Comparison of ENCODE assay signal across 22 cellular contexts in the genomic region with DNA sequence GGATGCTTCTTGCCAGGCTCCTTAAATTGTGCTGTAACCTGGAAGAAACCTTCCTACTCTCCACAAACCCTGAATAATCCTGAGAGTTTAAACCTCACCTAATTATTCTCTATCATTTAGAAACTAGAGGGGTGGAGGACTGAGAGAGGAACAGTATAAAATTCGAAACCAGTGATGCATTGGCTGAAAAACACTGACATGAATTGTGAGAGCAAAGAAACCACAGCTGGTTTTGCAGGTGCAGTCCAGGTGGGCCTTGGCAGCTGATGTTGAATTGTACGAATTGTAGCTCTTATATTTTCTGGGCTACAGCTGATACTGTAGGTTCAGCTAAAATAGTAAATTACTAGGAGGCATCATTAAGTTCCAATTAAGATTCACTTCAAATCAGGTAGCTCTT.
DNase-seq lines count a peak whose midpoint lies in the region; ATAC-seq and TF ChIP-seq lines count a peak whose summit lies in the region.
"Had no signal": no experiment of that assay in that cellular context is flagged by ENCODE, and none has a peak within 500 bp of the region (broad histone marks: within the 10 kb centered on the region; RNA-seq: fewer than 3 reads in every experiment).

No MANE protein-coding gene starts in this region.

- H3K27ac Mint-ChIP-seq in osteocyte (ENCODE audit: unreplicated experiment), result no peak overlapping the region
- H3K27ac Mint-ChIP-seq: activated CD4-positive, alpha-beta T cell treated with anti-CD3 and anti-CD28 coated beads, Interleukin-2, amount 10 ng/mL, durations not matched to agents 7 days and 5 days; activated CD8-positive, alpha-beta memory T cell treated with anti-CD3 and anti-CD28 coated beads, Interleukin-2, amount 10 ng/mL, durations not matched to agents 7 days and 5 days; activated naive CD4-positive, alpha-beta T cell treated with anti-CD3 and anti-CD28 coated beads for 36 hours had no signal

- no peak overlapping the region for H3K4me3 Mint-ChIP-seq in osteocyte (ENCODE audit: unreplicated experiment)
- H3K4me3 Mint-ChIP-seq: activated CD4-positive, alpha-beta T cell treated with anti-CD3 and anti-CD28 coated beads, Interleukin-2, amount 10 ng/mL, durations not matched to agents 7 days and 5 days; activated CD8-positive, alpha-beta memory T cell treated with anti-CD3 and anti-CD28 coated beads, Interleukin-2, amount 10 ng/mL, durations not matched to agents 7 days and 5 days; activated naive CD4-positive, alpha-beta T cell treated with anti-CD3 and anti-CD28 coated beads for 36 hours had no signal

- no peaks in the 10 kb centered on the region for H3K9me3 Mint-ChIP-seq in osteocyte (ENCODE audit: unreplicated experiment)

- H3K27me3 Mint-ChIP-seq in osteocyte (ENCODE audit: unreplicated experiment), result no peaks in the 10 kb centered on the region
- H3K27me3 Mint-ChIP-seq: activated CD4-positive, alpha-beta T cell treated with anti-CD3 and anti-CD28 coated beads, Interleukin-2, amount 10 ng/mL, durations not matched to agents 7 days and 5 days; activated CD8-positive, alpha-beta memory T cell treated with anti-CD3 and anti-CD28 coated beads, Interleukin-2, amount 10 ng/mL, durations not matched to agents 7 days and 5 days had no signal

- H3K36me3 Mint-ChIP-seq in osteocyte (ENCODE audit: unreplicated experiment), result no peaks in the 10 kb centered on the region
- H3K36me3 Mint-ChIP-seq: activated CD8-positive, alpha-beta memory T cell treated with anti-CD3 and anti-CD28 coated beads, Interleukin-2, amount 10 ng/mL, durations not matched to agents 7 days and 5 days had no signal

- DNase-seq in NCI-H1092 treated with DMSO at 0.1 percent for 48 hours (lab: John Stamatoyannopoulos, UW) (peak; percentile 27), NCI-H1092 (lab: John Stamatoyannopoulos, UW) (no peak), NCI-H1417 treated with DMSO at 0.1 percent for 48 hours (lab: John Stamatoyannopoulos, UW) (peak; percentile 38), RPMI8226 (peak; percentile 76), osteocyte (ENCODE audit: extremely low spot score, unreplicated experiment) (no peak), left colon (no peak)
- no peak for DNase-seq in stimulated activated CD8-positive, alpha-beta memory T cell treated with anti-CD3 and anti-CD28 coated beads, Interleukin-4, amount 100 ng/mL, for 48 hours
- DNase-seq: activated CD4-positive, alpha-beta T cell treated with anti-CD3 and anti-CD28 coated beads, Interleukin-2, amount 10 ng/mL, durations not matched to agents 7 days and 5 days; activated CD8-positive, alpha-beta memory T cell treated with anti-CD3 and anti-CD28 coated beads, Interleukin-2, amount 10 ng/mL, durations not matched to agents 7 days and 5 days; activated naive CD4-positive, alpha-beta T cell treated with anti-CD3 and anti-CD28 coated beads for 36 hours; effector memory CD4-positive, alpha-beta T cell; EL; erythroblast; heart right ventricle; mesenchymal stem cell; MG63; NCI-H187 treated with DMSO at 0.1 percent for 48 hours; NCI-H524; stomach; transverse colon; WERI-Rb-1 had no signal

- peak; percentile 64 for ATAC-seq in HG03025 (IDR thresholded peaks at IDR 0.05; ENCODE audit: low FRiP score, unreplicated experiment)
- ATAC-seq in left colon, result no peak
- ATAC-seq: activated CD8-positive, alpha-beta memory T cell treated with anti-CD3 and anti-CD28 coated beads, Interleukin-2, amount 10 ng/mL, durations not matched to agents 7 days and 5 days; heart right ventricle had no signal

- TF ChIP-seq CTCF in osteocyte (IDR thresholded peaks at IDR 0.05), result no peak

- H3K4me1 Mint-ChIP-seq in osteocyte (ENCODE audit: unreplicated experiment), result no peaks in the 10 kb centered on the region
- H3K4me1 Mint-ChIP-seq: activated CD4-positive, alpha-beta T cell treated with anti-CD3 and anti-CD28 coated beads, Interleukin-2, amount 10 ng/mL, durations not matched to agents 7 days and 5 days; activated CD8-positive, alpha-beta memory T cell treated with anti-CD3 and anti-CD28 coated beads, Interleukin-2, amount 10 ng/mL, durations not matched to agents 7 days and 5 days had no signal

- intact Hi-C loops in left colon (cut with DNase I, micrococcal nuclease), result no loop called here

Comparison
In these comparisons a context has a peak if more than half of its experiments do, and no peak if none do; other contexts are left out.
1. DNase-seq: peak in NCI-H1092 treated with DMSO at 0.1 percent for 48 hours (single experiment), NCI-H1417 treated with DMSO at 0.1 percent for 48 hours (single experiment) and RPMI8226 (single experiment); none in NCI-H1092 (single experiment), stimulated activated CD8-positive, alpha-beta memory T cell treated with anti-CD3 and anti-CD28 coated beads, Interleukin-4, amount 100 ng/mL, for 48 hours (single experiment), osteocyte (single experiment) and left colon (0 of 2).